In genomic region chr7:131346885-131347592, GRCh38 we compare ENCODE assay signal across 13 cellular contexts. TPM values are rescaled to one million over a fixed set of nuclear protein-coding genes. Genes with fewer than 3 reads are reported as not detected.
DNase-seq lines count a peak whose midpoint lies in the region; ATAC-seq and TF ChIP-seq lines count a peak whose summit lies in the region.
"Had no signal": no experiment of that assay in that cellular context is flagged by ENCODE, and none has a peak within 500 bp of the region (broad histone marks: within the 10 kb centered on the region; RNA-seq: fewer than 3 reads in every experiment).

No MANE protein-coding gene starts in this region.

- H3K27me3 ChIP-seq in endodermal cell (ENCODE audit: control insufficient read depth, insufficient read depth, low read length, poor library complexity, severe bottlenecking) (no peaks in the 10 kb centered on the region), aorta (ENCODE audit: control insufficient read depth in 1 of 2, insufficient read depth in 2 of 2, low read length in 1 of 2) (no peaks in the 10 kb centered on the region)
- H3K27me3 ChIP-seq: dorsolateral prefrontal cortex had no signal

- intact Hi-C loops in aorta (cut with DNase I), result no loop called here
- intact Hi-C loops in activated CD4-positive, alpha-beta T cell treated with anti-CD3 and anti-CD28 coated beads for 36 hours (cut with DNase I, micrococcal nuclease), result no loop called here

- DNase-seq in DMS79 (lab: John Stamatoyannopoulos, UW) (peak; percentile 13), NCI-H1105 (lab: John Stamatoyannopoulos, UW) (peak; percentile 14), endodermal cell (peak; percentile 71), naive B cell (no peak), aorta (no peak), SK-N-DZ (ENCODE audit: low spot score) (no peak)
- no peak for DNase-seq in stimulated activated CD4-positive, alpha-beta T cell treated with anti-CD3 and anti-CD28 coated beads, Interleukin-4, amount 100 ng/mL, for 4 hours
- DNase-seq in activated CD4-positive, alpha-beta T cell treated with anti-CD3 and anti-CD28 coated beads for 36 hours, result no peak
- DNase-seq: dorsolateral prefrontal cortex; psoas muscle; stimulated activated CD4-positive, alpha-beta T cell treated with anti-CD3 and anti-CD28 coated beads, Interleukin-4, amount 100 ng/mL, for 24 hours; stimulated activated naive CD8-positive, alpha-beta T cell treated with anti-CD3 and anti-CD28 coated beads, Interleukin-15, amount 100 ng/mL, for 72 hours had no signal

- H3K9me3 Mint-ChIP-seq in endodermal cell (peaks cover 11% of the 10 kb centered on the region), naive B cell (peaks cover 0 to 10% (median 1%) of the 10 kb centered on the region in 7 donors)
- peaks cover 7% of the 10 kb centered on the region for H3K9me3 Mint-ChIP-seq in activated CD4-positive, alpha-beta T cell treated with anti-CD3 and anti-CD28 coated beads for 36 hours (ENCODE audit: low read depth)
- H3K9me3 Mint-ChIP-seq: CD14-positive monocyte had no signal

- H3K27ac Mint-ChIP-seq in endodermal cell (peak overlapping the region; percentile 36), naive B cell (peak overlapping the region in 5 of 6 donors; percentile 4 to 41 (median 29))
- no peak overlapping the region for H3K27ac Mint-ChIP-seq in activated CD4-positive, alpha-beta T cell treated with anti-CD3 and anti-CD28 coated beads for 36 hours

- H3K4me3 ChIP-seq in endodermal cell (ENCODE audit: low read length) (no peak overlapping the region), aorta (ENCODE audit: low read length in 2 of 2) (no peak overlapping the region)
- H3K4me3 ChIP-seq: dorsolateral prefrontal cortex, psoas muscle had no signal

- ATAC-seq in naive B cell (ENCODE audit: low read depth in 2 of 2) (no peak), aorta (ENCODE audit: low FRiP score) (no peak)
- no peak for ATAC-seq in activated CD4-positive, alpha-beta T cell treated with anti-CD3 and anti-CD28 coated beads for 36 hours
- ATAC-seq: stimulated activated naive CD8-positive, alpha-beta T cell treated with anti-CD3 and anti-CD28 coated beads, Interleukin-15, amount 100 ng/mL, for 72 hours had no signal

- TF ChIP-seq CTCF in endodermal cell (conservative IDR thresholded peaks at IDR 0.05), result peak; percentile 12

- H3K4me1 Mint-ChIP-seq in endodermal cell, result peaks cover 10% of the 10 kb centered on the region
- H3K4me1 Mint-ChIP-seq in naive B cell, result peaks cover 22 to 50% (median 31%) of the 10 kb centered on the region in 3 donors
- H3K4me1 Mint-ChIP-seq in activated CD4-positive, alpha-beta T cell treated with anti-CD3 and anti-CD28 coated beads for 36 hours, result peaks cover 27% of the 10 kb centered on the region

- H3K36me3 Mint-ChIP-seq in endodermal cell (ENCODE audit: low read depth) (peaks cover 19% of the 10 kb centered on the region), naive B cell (peaks cover 0 to 4% of the 10 kb centered on the region in 2 donors)
- H3K36me3 Mint-ChIP-seq in activated CD4-positive, alpha-beta T cell treated with anti-CD3 and anti-CD28 coated beads for 36 hours (ENCODE audit: low read depth), result peaks cover 16% of the 10 kb centered on the region

- CTCF ChIA-PET in activated CD4-positive, alpha-beta T cell treated with anti-CD3 and anti-CD28 coated beads for 36 hours (lab: Charles Lee), result interaction anchor here (1.7 to 2.1 kb wide), 2 partner anchors 9 to 20 kb away, joined by 6 to 9 read pairs; partner anchors contain the start of gene MKLN1

- H3K4me1 ChIP-seq in endodermal cell (ENCODE audit: control insufficient read depth, insufficient read depth, low read length) (no peaks in the 10 kb centered on the region), aorta (ENCODE audit: control insufficient read depth in 1 of 2, insufficient read depth in 2 of 2, low read length in 2 of 2) (peaks cover 0 to 4% of the 10 kb centered on the region in 2 donors)

- H3K27me3 Mint-ChIP-seq in endodermal cell (ENCODE audit: insufficient read depth) (no peaks in the 10 kb centered on the region), naive B cell (no peaks in the 10 kb centered on the region)
- no peaks in the 10 kb centered on the region for H3K27me3 Mint-ChIP-seq in activated CD4-positive, alpha-beta T cell treated with anti-CD3 and anti-CD28 coated beads for 36 hours
- H3K27me3 Mint-ChIP-seq: stimulated activated naive CD8-positive, alpha-beta T cell treated with anti-CD3 and anti-CD28 coated beads, Interleukin-15, amount 100 ng/mL, for 72 hours had no signal

- POLR2A ChIA-PET in activated CD4-positive, alpha-beta T cell treated with anti-CD3 and anti-CD28 coated beads for 36 hours (lab: Charles Lee), result interaction anchor here (0.6 to 0.7 kb wide), 2 partner anchors 84 to 376 kb away, joined by 3 to 6 read pairs; no protein-coding TSS in a partner anchor

- 60 to 69% methylated on average over 1 to 3 of the region's 3 CpGs for WGBS in endodermal cell (ENCODE audit: insufficient coverage in 1 of 2, insufficient read length in 1 of 2), 2 experiments
- WGBS in aorta, 2 donors, result 46% methylated on average over 3 of the region's 3 CpGs

- peak overlapping the region; percentile 16 for H3K27ac ChIP-seq in endodermal cell (ENCODE audit: low read depth, low read length)
- no peak overlapping the region for H3K27ac ChIP-seq in aorta (ENCODE audit: low read depth in 1 of 2, low read length in 2 of 2)
- H3K27ac ChIP-seq: psoas muscle had no signal

- H3K9me3 ChIP-seq in endodermal cell (ENCODE audit: control insufficient read depth, low read length) (peaks cover 11% of the 10 kb centered on the region), aorta (ENCODE audit: control insufficient read depth, low read length) (no peaks in the 10 kb centered on the region)
- H3K9me3 ChIP-seq: psoas muscle had no signal

- H3K9ac ChIP-seq in endodermal cell (ENCODE audit: extremely low read depth, low read length, poor library complexity, severe bottlenecking), result no peak overlapping the region

- peaks cover 23% of the 10 kb centered on the region for H3K36me3 ChIP-seq in endodermal cell (ENCODE audit: control insufficient read depth, insufficient read depth, low read length)
- no peaks in the 10 kb centered on the region for H3K36me3 ChIP-seq in aorta (ENCODE audit: control insufficient read depth in 1 of 2, insufficient read depth in 2 of 2, low read length in 1 of 2)

- H3K4me3 Mint-ChIP-seq in endodermal cell, result no peak overlapping the region
- H3K4me3 Mint-ChIP-seq in naive B cell, result peak overlapping the region in 2 of 8 donors; percentile 4 to 18
- H3K4me3 Mint-ChIP-seq in activated CD4-positive, alpha-beta T cell treated with anti-CD3 and anti-CD28 coated beads for 36 hours, result no peak overlapping the region
- H3K4me3 Mint-ChIP-seq: CD14-positive monocyte; stimulated activated naive CD8-positive, alpha-beta T cell treated with anti-CD3 and anti-CD28 coated beads, Interleukin-15, amount 100 ng/mL, for 72 hours had no signal

RNA-seq across cellular contexts. Expression of gene MKLN1, which starts 19.4 kb away (rescaled TPM):
- total RNA-seq in endodermal cell (10 to 100 TPM; 69.3 to 71.8 TPM), aorta (10 to 100 TPM; 72.1 to 91.6 TPM)
- 25.3 TPM for polyA plus RNA-seq in endodermal cell (2013, experiment 1 of 2)
- polyA plus RNA-seq in endodermal cell (2013, experiment 2 of 2), result 27.7 TPM
- polyA plus RNA-seq in naive B cell (ENCODE audit: low read depth in 6 of 6) (10 to 100 TPM; 19.6 to 39.8 (median 26.0) TPM), aorta (10 to 100 TPM; 11.5 to 18.3 TPM)
- polyA plus RNA-seq in SK-N-DZ (2014; cell fraction: cytosol; rRNA removed), result 9.9 and 11.2 TPM in 2 replicates
- 14.5 and 21.7 TPM in 2 replicates for polyA plus RNA-seq in SK-N-DZ (2014; cell fraction: nucleus; rRNA removed)
- 10 to 100 TPM; 40.1 to 42.9 TPM for total RNA-seq in activated CD4-positive, alpha-beta T cell treated with anti-CD3 and anti-CD28 coated beads for 36 hours

Comparison
In these comparisons a context has a peak if more than half of its experiments do, and no peak if none do; other contexts are left out.
1. DNase-seq: peak in DMS79 (single experiment), NCI-H1105 (single experiment) and endodermal cell (single experiment); none in naive B cell (single experiment), aorta (0 of 2), SK-N-DZ (single experiment), stimulated activated CD4-positive, alpha-beta T cell treated with anti-CD3 and anti-CD28 coated beads, Interleukin-4, amount 100 ng/mL, for 4 hours (0 of 2) and activated CD4-positive, alpha-beta T cell treated with anti-CD3 and anti-CD28 coated beads for 36 hours (single experiment).